In genomic region chr2:39913648-39914456, GRCh38 we compare ENCODE assay signal across 8 cellular contexts.
A peak's percentile ranks its signal among the peaks of the same experiment; 100 is the strongest.
DNase-seq lines count a peak whose midpoint lies in the region; ATAC-seq and TF ChIP-seq lines count a peak whose summit lies in the region.

No MANE protein-coding gene starts in this region.

- TF ChIP-seq CTCF in ascending aorta (IDR thresholded peaks at IDR 0.05): peak; percentile 61 to 83 (median 82)

- intact Hi-C loops in ascending aorta (cut with DNase I): loop anchor here (1.0 to 5.0 kb wide), 3 partner anchors 641 to 1868 kb away; no protein-coding TSS in a partner anchor

- H3K9me3 Mint-ChIP-seq in stimulated activated naive B cell treated with anti-CD40 and anti-IgM and Interleukin-4, amounts not matched to agents 10 μg/mL and 1 μg/mL and 100 μg/mL, for 72 hours: no peaks in the 10 kb centered on the region

- WGBS in iPS DF 6.9 (ENCODE audit: insufficient coverage, insufficient read length): no CpG with 5 or more reads among the region's 5 CpGs

- H3K27ac ChIP-seq in ascending aorta: no peak overlapping the region
- H3K27ac ChIP-seq in iPS DF 6.9 (ENCODE audit: low read length): no peak overlapping the region

- H3K36me3 ChIP-seq in ascending aorta: no peaks in the 10 kb centered on the region
- no peaks in the 10 kb centered on the region for H3K36me3 ChIP-seq in iPS DF 6.9 (ENCODE audit: control insufficient read depth, insufficient read depth, low read length)

- DNase-seq in D341Med (ENCODE audit: low spot score) (peak; percentile 47), GM19240 (ENCODE audit: insufficient read length, low spot score) (peak; percentile 13), NCI-H460 (ENCODE audit: extremely low read depth, low read depth) (peak; percentile 75), ascending aorta (ENCODE audit: low spot score in 2 of 2) (no peak), iPS DF 6.9 (ENCODE audit: low read depth, low spot score) (peak; percentile 45), activated gamma-delta T cell treated with Interleukin-2 at 50 U/mL for 16 hours (no peak)
- DNase-seq in stimulated activated naive B cell treated with anti-CD40 and anti-IgM and Interleukin-4, amounts not matched to agents 10 μg/mL and 1 μg/mL and 100 μg/mL, for 72 hours: no peak

- H3K4me3 ChIP-seq in ascending aorta (no peak overlapping the region), iPS DF 6.9 (ENCODE audit: low read length) (no peak overlapping the region)

- H3K9me3 ChIP-seq in ascending aorta (no peaks in the 10 kb centered on the region), iPS DF 6.9 (ENCODE audit: control insufficient read depth, insufficient read depth, low read length) (no peaks in the 10 kb centered on the region)

- H3K4me1 ChIP-seq in ascending aorta (no peaks in the 10 kb centered on the region), iPS DF 6.9 (ENCODE audit: control insufficient read depth, insufficient read depth, low read length) (no peaks in the 10 kb centered on the region)

- H3K27me3 Mint-ChIP-seq in stimulated activated naive B cell treated with anti-CD40 and anti-IgM and Interleukin-4, amounts not matched to agents 10 μg/mL and 1 μg/mL and 100 μg/mL, for 72 hours: no peaks in the 10 kb centered on the region

- no peaks in the 10 kb centered on the region for H3K36me3 Mint-ChIP-seq in stimulated activated naive B cell treated with anti-CD40 and anti-IgM and Interleukin-4, amounts not matched to agents 10 μg/mL and 1 μg/mL and 100 μg/mL, for 72 hours

- ATAC-seq in HG03442 (IDR thresholded peaks at IDR 0.05; ENCODE audit: unreplicated experiment): peak; percentile 70
- peak; percentile 63 to 69 for ATAC-seq in stimulated activated naive B cell treated with anti-CD40 and anti-IgM and Interleukin-4, amounts not matched to agents 10 μg/mL and 1 μg/mL and 100 μg/mL, for 72 hours (replicated peaks)

- no peak overlapping the region for H3K4me3 Mint-ChIP-seq in stimulated activated naive B cell treated with anti-CD40 and anti-IgM and Interleukin-4, amounts not matched to agents 10 μg/mL and 1 μg/mL and 100 μg/mL, for 72 hours

- H3K27me3 ChIP-seq in ascending aorta (no peaks in the 10 kb centered on the region), iPS DF 6.9 (ENCODE audit: control insufficient read depth, insufficient read depth, low read length) (no peaks in the 10 kb centered on the region)

- no peak overlapping the region for H3K27ac Mint-ChIP-seq in stimulated activated naive B cell treated with anti-CD40 and anti-IgM and Interleukin-4, amounts not matched to agents 10 μg/mL and 1 μg/mL and 100 μg/mL, for 72 hours

- peaks cover 3 to 6% of the 10 kb centered on the region in 2 donors for H3K4me1 Mint-ChIP-seq in stimulated activated naive B cell treated with anti-CD40 and anti-IgM and Interleukin-4, amounts not matched to agents 10 μg/mL and 1 μg/mL and 100 μg/mL, for 72 hours

Comparison
In these comparisons a context has a peak if more than half of its experiments do, and no peak if none do; other contexts are left out.
1. DNase-seq: peak in D341Med (single experiment), GM19240 (single experiment), NCI-H460 (single experiment) and iPS DF 6.9 (single experiment); none in ascending aorta (0 of 2), stimulated activated naive B cell treated with anti-CD40 and anti-IgM and Interleukin-4, amounts not matched to agents 10 μg/mL and 1 μg/mL and 100 μg/mL, for 72 hours (single experiment) and activated gamma-delta T cell treated with Interleukin-2 at 50 U/mL for 16 hours (single experiment).